ENCODE assay signal across 8 cellular contexts in genomic region chr12:132558861-132559623, GRCh38. TPM values are rescaled to one million over a fixed set of nuclear protein-coding genes. Genes with fewer than 3 reads are reported as not detected.
DNase-seq lines count a peak whose midpoint lies in the region; ATAC-seq lines count a peak whose summit lies in the region.

No MANE protein-coding gene starts in this region.

- H3K27ac ChIP-seq in right cardiac atrium (ENCODE audit: low read length), result no peak overlapping the region

- H3K9me3 ChIP-seq in right cardiac atrium (ENCODE audit: control insufficient read depth, low read length), result no peaks in the 10 kb centered on the region

- no peaks in the 10 kb centered on the region for H3K9me3 Mint-ChIP-seq in T-helper 1 cell treated with Interleukin-12 subunit alpha and Interleukin-12 subunit beta and Interleukin-4 antibody, amounts not matched to agents 30 μg/mL and 1 μg/mL, for 36 hours
- no peaks in the 10 kb centered on the region for H3K9me3 Mint-ChIP-seq in stimulated activated naive CD8-positive, alpha-beta T cell treated with anti-CD3 and anti-CD28 coated beads, Interleukin-15, Interleukin-2, amounts not matched to agents 100 ng/mL and 50 ng/mL, for 24 hours

- no peak for ATAC-seq in right cardiac atrium

- intact Hi-C loops in right cardiac atrium (cut with DNase I), result no loop called here

- 62% methylated on average over 45 of the region's 45 CpGs for WGBS in right cardiac atrium

- H3K4me1 ChIP-seq in right cardiac atrium (ENCODE audit: control insufficient read depth, insufficient read depth, low read length), result no peaks in the 10 kb centered on the region

- peaks cover 12% of the 10 kb centered on the region for H3K27me3 Mint-ChIP-seq in T-helper 1 cell treated with Interleukin-12 subunit alpha and Interleukin-12 subunit beta and Interleukin-4 antibody, amounts not matched to agents 30 μg/mL and 1 μg/mL, for 36 hours (ENCODE audit: low read depth)
- H3K27me3 Mint-ChIP-seq in stimulated activated naive CD8-positive, alpha-beta T cell treated with anti-CD3 and anti-CD28 coated beads, Interleukin-15, Interleukin-2, amounts not matched to agents 100 ng/mL and 50 ng/mL, for 24 hours, result peaks cover 6% of the 10 kb centered on the region

- peaks cover 4% of the 10 kb centered on the region for H3K4me1 Mint-ChIP-seq in T-helper 1 cell treated with Interleukin-12 subunit alpha and Interleukin-12 subunit beta and Interleukin-4 antibody, amounts not matched to agents 30 μg/mL and 1 μg/mL, for 36 hours (ENCODE audit: low read depth)
- peaks cover 22% of the 10 kb centered on the region for H3K4me1 Mint-ChIP-seq in stimulated activated naive CD8-positive, alpha-beta T cell treated with anti-CD3 and anti-CD28 coated beads, Interleukin-15, Interleukin-2, amounts not matched to agents 100 ng/mL and 50 ng/mL, for 24 hours (ENCODE audit: low read depth)

- no peak overlapping the region for H3K27ac Mint-ChIP-seq in T-helper 1 cell treated with Interleukin-12 subunit alpha and Interleukin-12 subunit beta and Interleukin-4 antibody, amounts not matched to agents 30 μg/mL and 1 μg/mL, for 36 hours
- H3K27ac Mint-ChIP-seq in stimulated activated naive CD8-positive, alpha-beta T cell treated with anti-CD3 and anti-CD28 coated beads, Interleukin-15, Interleukin-2, amounts not matched to agents 100 ng/mL and 50 ng/mL, for 24 hours, result no peak overlapping the region

- H3K4me3 Mint-ChIP-seq in T-helper 1 cell treated with Interleukin-12 subunit alpha and Interleukin-12 subunit beta and Interleukin-4 antibody, amounts not matched to agents 30 μg/mL and 1 μg/mL, for 36 hours, result peak overlapping the region; percentile 73
- peak overlapping the region; percentile 70 for H3K4me3 Mint-ChIP-seq in stimulated activated naive CD8-positive, alpha-beta T cell treated with anti-CD3 and anti-CD28 coated beads, Interleukin-15, Interleukin-2, amounts not matched to agents 100 ng/mL and 50 ng/mL, for 24 hours

- DNase-seq in T-helper 1 cell (no peak), UCSD-AML1 (lab: John Stamatoyannopoulos, UW; ENCODE audit: unreplicated experiment) (peak; percentile 69), right cardiac atrium (no peak), NCI-H1092 (lab: John Stamatoyannopoulos, UW) (no peak), NCI-H774 (lab: John Stamatoyannopoulos, UW) (no peak), islet precursor cell (no peak)

- H3K36me3 Mint-ChIP-seq in T-helper 1 cell treated with Interleukin-12 subunit alpha and Interleukin-12 subunit beta and Interleukin-4 antibody, amounts not matched to agents 30 μg/mL and 1 μg/mL, for 36 hours (ENCODE audit: low read depth), result no peaks in the 10 kb centered on the region
- H3K36me3 Mint-ChIP-seq in stimulated activated naive CD8-positive, alpha-beta T cell treated with anti-CD3 and anti-CD28 coated beads, Interleukin-15, Interleukin-2, amounts not matched to agents 100 ng/mL and 50 ng/mL, for 24 hours (ENCODE audit: low read depth), result peaks cover 4% of the 10 kb centered on the region

- H3K4me3 ChIP-seq in right cardiac atrium (ENCODE audit: low read length), result peak overlapping the region; percentile 73

- H3K27me3 ChIP-seq in right cardiac atrium (ENCODE audit: control insufficient read depth, insufficient read depth), result no peaks in the 10 kb centered on the region

RNA-seq across cellular contexts. Expression of gene LRCOL1, which starts 51.3 kb away (rescaled TPM):
- total RNA-seq in right cardiac atrium, result not detected
- not detected for polyA plus RNA-seq in right cardiac atrium

RNA-seq across cellular contexts. Expression of gene P2RX2, which starts 59.5 kb away (rescaled TPM):
- total RNA-seq in right cardiac atrium, result not detected
- not detected for polyA plus RNA-seq in right cardiac atrium
